ENCODE assay signal across 12 cellular contexts in genomic region chr10:82982110-82982608, GRCh38.
DNase-seq lines count a peak whose midpoint lies in the region; ATAC-seq, FAIRE-seq and TF ChIP-seq lines count a peak whose summit lies in the region.
"Had no signal": no experiment of that assay in that cellular context is flagged by ENCODE, and none has a peak within 500 bp of the region (broad histone marks: within the 10 kb centered on the region; RNA-seq: fewer than 3 reads in every experiment).

No MANE protein-coding gene starts in this region.

- WGBS in aorta, 2 donors: 3 to 4% methylated on average over 5 of the region's 5 CpGs

- ATAC-seq in Right ventricle myocardium inferior: peak; percentile 69
- ATAC-seq in aorta (ENCODE audit: low FRiP score): peak; percentile 62
- no peak for ATAC-seq in stimulated activated effector memory CD8-positive, alpha-beta T cell treated with anti-CD3 and anti-CD28 coated beads, Interleukin-12 subunit alpha, Interleukin-12 subunit beta, amount 100 ng/mL, for 72 hours
- ATAC-seq: activated naive CD8-positive, alpha-beta T cell treated with anti-CD3 and anti-CD28 coated beads, Interleukin-2, amount 50 U/mL, for 24 hours had no signal

- dilution Hi-C loops in keratinocyte (cut with MboI; ENCODE audit: extremely low pct_ligation_motif_present, low sequenced_read_pairs): no loop called here

- H3K36me3 ChIP-seq in left ventricle myocardium inferior: no peaks in the 10 kb centered on the region
- no peaks in the 10 kb centered on the region for H3K36me3 ChIP-seq in bronchial epithelial cell (ENCODE audit: control insufficient read depth, insufficient read depth, low read length)
- no peaks in the 10 kb centered on the region for H3K36me3 ChIP-seq in keratinocyte (ENCODE audit: control insufficient read depth in 2 of 2, extremely low read depth in 1 of 2, insufficient read depth in 2 of 2, low read length in 2 of 2)
- no peaks in the 10 kb centered on the region for H3K36me3 ChIP-seq in aorta (ENCODE audit: control insufficient read depth in 1 of 2, insufficient read depth in 2 of 2, low read length in 1 of 2)

- H3K4me2 ChIP-seq in keratinocyte (ENCODE audit: control insufficient read depth, extremely low read depth, insufficient read depth, low read depth, low read length): peak overlapping the region; percentile 24

- FAIRE-seq in bronchial epithelial cell (lab: Jason Lieb, UNC): peak; percentile 55
- FAIRE-seq in keratinocyte (lab: Jason Lieb, UNC): peak; percentile 80

- no peaks in the 10 kb centered on the region for H4K20me1 ChIP-seq in keratinocyte (ENCODE audit: control insufficient read depth, extremely low read depth, insufficient read depth, low read length)

- H3K4me1 ChIP-seq in left ventricle myocardium inferior (no peaks in the 10 kb centered on the region), keratinocyte (ENCODE audit: control insufficient read depth, extremely low read depth, insufficient read depth, low read length) (peaks cover 23% of the 10 kb centered on the region), aorta (ENCODE audit: control insufficient read depth in 1 of 2, insufficient read depth in 2 of 2, low read length in 2 of 2) (no peaks in the 10 kb centered on the region)

- H3K27me3 ChIP-seq in left ventricle myocardium inferior (ENCODE audit: low read depth) (no peaks in the 10 kb centered on the region), bronchial epithelial cell (ENCODE audit: control insufficient read depth, insufficient read depth, low read length) (no peaks in the 10 kb centered on the region), keratinocyte (ENCODE audit: control insufficient read depth, extremely low read depth, insufficient read depth, low read length) (no peaks in the 10 kb centered on the region), aorta (ENCODE audit: control insufficient read depth in 1 of 2, insufficient read depth in 2 of 2, low read length in 1 of 2) (no peaks in the 10 kb centered on the region)

- peak overlapping the region; percentile 59 for H2AFZ ChIP-seq in keratinocyte (ENCODE audit: control insufficient read depth, low read length)

- no peaks in the 10 kb centered on the region for H3K79me2 ChIP-seq in keratinocyte (ENCODE audit: control insufficient read depth, insufficient read depth, low read length)

- no peak overlapping the region for H3K27ac ChIP-seq in left ventricle myocardium inferior (replicated peaks)
- peak overlapping the region; percentile 63 for H3K27ac ChIP-seq in keratinocyte (ENCODE audit: control insufficient read depth, insufficient read depth, low read length)
- H3K27ac ChIP-seq in aorta (ENCODE audit: low read depth in 1 of 2, low read length in 2 of 2): peak overlapping the region in 1 of 2 donors; percentile 25

- no peaks in the 10 kb centered on the region for H3K36me3 Mint-ChIP-seq in stimulated activated effector memory CD8-positive, alpha-beta T cell treated with anti-CD3 and anti-CD28 coated beads, Interleukin-12 subunit alpha, Interleukin-12 subunit beta, amount 100 ng/mL, for 72 hours

- H3K9me3 ChIP-seq in left ventricle myocardium inferior (replicated peaks) (no peaks in the 10 kb centered on the region), keratinocyte (ENCODE audit: control insufficient read depth, low read depth, low read length) (no peaks in the 10 kb centered on the region), aorta (ENCODE audit: control insufficient read depth, low read length) (no peaks in the 10 kb centered on the region)

- no peak overlapping the region for H3K9ac ChIP-seq in keratinocyte (ENCODE audit: control insufficient read depth, extremely low read depth, insufficient read depth, low read length)

- peaks cover 2% of the 10 kb centered on the region for H3K9me3 Mint-ChIP-seq in stimulated activated effector memory CD8-positive, alpha-beta T cell treated with anti-CD3 and anti-CD28 coated beads, Interleukin-12 subunit alpha, Interleukin-12 subunit beta, amount 100 ng/mL, for 72 hours
- H3K9me3 Mint-ChIP-seq: activated naive CD8-positive, alpha-beta T cell treated with anti-CD3 and anti-CD28 coated beads, Interleukin-2, amount 50 U/mL, for 24 hours had no signal

- H3K4me1 Mint-ChIP-seq in stimulated activated effector memory CD8-positive, alpha-beta T cell treated with anti-CD3 and anti-CD28 coated beads, Interleukin-12 subunit alpha, Interleukin-12 subunit beta, amount 100 ng/mL, for 72 hours: no peaks in the 10 kb centered on the region
- H3K4me1 Mint-ChIP-seq: activated naive CD8-positive, alpha-beta T cell treated with anti-CD3 and anti-CD28 coated beads, Interleukin-2, amount 50 U/mL, for 24 hours; B cell had no signal

- TF ChIP-seq CTCF in left ventricle myocardium inferior (IDR thresholded peaks at IDR 0.05; ENCODE audit: borderline replicate concordance) (no peak), bronchial epithelial cell (IDR thresholded peaks at IDR 0.05; ENCODE audit: insufficient read depth, low read length, severe bottlenecking) (no peak), keratinocyte (optimal IDR thresholded peaks at IDR 0.05 in 1 of 3, IDR thresholded peaks at IDR 0.05 in 1 of 3, conservative IDR thresholded peaks at IDR 0.05 in 1 of 3; ENCODE audit: extremely low read depth in 1 of 3, insufficient read depth in 2 of 3, low read length in 3 of 3) (no peak)

- no peak for DNase-seq in Right ventricle myocardium inferior (ENCODE audit: missing footprints)
- no peak for DNase-seq in left ventricle myocardium inferior
- DNase-seq in bronchial epithelial cell (ENCODE audit: low read depth): peak; percentile 56
- DNase-seq in keratinocyte (ENCODE audit: low read depth, low spot score): peak; percentile 57
- DNase-seq in aorta: no peak
- DNase-seq in RPMI8226: no peak
- no peak for DNase-seq in NCI-H524 treated with DMSO at 0.1 percent for 48 hours (lab: John Stamatoyannopoulos, UW)
- no peak for DNase-seq in stimulated activated effector memory CD8-positive, alpha-beta T cell treated with anti-CD3 and anti-CD28 coated beads, Interleukin-12 subunit alpha, Interleukin-12 subunit beta, amount 100 ng/mL, for 72 hours (ENCODE audit: low spot score in 2 of 2)
- DNase-seq: activated CD4-positive, CD25-positive, alpha-beta regulatory T cell treated with anti-CD3 and anti-CD28 coated beads, Interleukin-2, amount 50 U/mL, for 72 hours; activated naive CD8-positive, alpha-beta T cell treated with anti-CD3 and anti-CD28 coated beads, Interleukin-2, amount 50 U/mL, for 24 hours; stimulated activated CD8-positive, alpha-beta memory T cell treated with anti-CD3 and anti-CD28 coated beads, Interleukin-4, amount 100 ng/mL, for 48 hours had no signal

- intact Hi-C loops in Right ventricle myocardium inferior (cut with DNase I) (no loop called here), left ventricle myocardium inferior (cut with micrococcal nuclease) (no loop called here), aorta (cut with DNase I) (no loop called here)

- no peak overlapping the region for H3K4me3 ChIP-seq in left ventricle myocardium inferior
- H3K4me3 ChIP-seq in bronchial epithelial cell (ENCODE audit: low read depth, low read length): no peak overlapping the region
- no peak overlapping the region for H3K4me3 ChIP-seq in keratinocyte (ENCODE audit: control insufficient read depth in 2 of 3, extremely low read depth in 1 of 3, insufficient read depth in 2 of 3, low read depth in 1 of 3, low read length in 3 of 3)
- no peak overlapping the region for H3K4me3 ChIP-seq in aorta (ENCODE audit: low read length in 2 of 2)

- no peak overlapping the region for H3K27ac Mint-ChIP-seq in stimulated activated effector memory CD8-positive, alpha-beta T cell treated with anti-CD3 and anti-CD28 coated beads, Interleukin-12 subunit alpha, Interleukin-12 subunit beta, amount 100 ng/mL, for 72 hours
- H3K27ac Mint-ChIP-seq: activated naive CD8-positive, alpha-beta T cell treated with anti-CD3 and anti-CD28 coated beads, Interleukin-2, amount 50 U/mL, for 24 hours; B cell had no signal

- H3K4me3 Mint-ChIP-seq in stimulated activated effector memory CD8-positive, alpha-beta T cell treated with anti-CD3 and anti-CD28 coated beads, Interleukin-12 subunit alpha, Interleukin-12 subunit beta, amount 100 ng/mL, for 72 hours: no peak overlapping the region
- H3K4me3 Mint-ChIP-seq: activated naive CD8-positive, alpha-beta T cell treated with anti-CD3 and anti-CD28 coated beads, Interleukin-2, amount 50 U/mL, for 24 hours; B cell had no signal

- H3K9me1 ChIP-seq in keratinocyte (ENCODE audit: control insufficient read depth, extremely low read depth, insufficient read depth, low read length): no peaks in the 10 kb centered on the region

Comparison
In these comparisons a context has a peak if more than half of its experiments do, and no peak if none do; other contexts are left out.
1. DNase-seq: peak in bronchial epithelial cell (single experiment) and keratinocyte (single experiment); none in Right ventricle myocardium inferior (single experiment), left ventricle myocardium inferior (single experiment), aorta (0 of 2), RPMI8226 (single experiment), NCI-H524 treated with DMSO at 0.1 percent for 48 hours (single experiment) and stimulated activated effector memory CD8-positive, alpha-beta T cell treated with anti-CD3 and anti-CD28 coated beads, Interleukin-12 subunit alpha, Interleukin-12 subunit beta, amount 100 ng/mL, for 72 hours (0 of 2).